12 cellular contexts compared by ENCODE assay signal in the genomic region with DNA sequence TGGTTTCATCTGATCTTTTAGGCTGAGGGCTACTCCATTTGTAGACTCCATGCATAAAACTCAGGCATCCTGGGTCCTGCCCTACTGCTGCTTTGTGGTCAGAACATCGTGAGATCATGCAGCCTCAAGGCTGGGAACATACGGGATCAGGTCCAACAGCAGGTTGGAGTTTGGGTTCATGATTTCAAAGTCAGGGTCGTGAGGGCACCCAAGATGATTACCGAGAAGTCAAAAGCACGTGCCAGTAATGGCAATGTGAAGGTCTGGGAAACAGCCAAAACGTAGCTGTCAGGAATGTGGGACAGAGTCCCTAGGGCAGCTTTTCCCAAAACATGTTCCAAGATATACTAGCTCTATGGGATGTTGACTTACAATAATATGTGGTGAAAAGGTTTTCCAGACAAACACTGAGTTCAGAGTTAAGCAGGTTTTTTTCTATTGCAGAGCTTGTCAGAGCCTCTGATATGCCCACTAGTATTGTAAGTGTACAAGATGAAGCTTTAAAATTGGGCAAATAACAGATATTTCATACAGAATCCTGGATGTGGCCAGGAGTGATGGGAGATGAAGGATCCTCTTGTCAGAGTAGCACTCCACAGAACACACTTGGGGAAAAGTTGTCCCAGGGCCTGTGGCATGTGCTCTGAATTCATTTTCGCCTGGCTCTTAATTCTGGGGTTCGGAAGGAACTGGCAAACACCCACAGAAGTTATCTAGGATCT.
DNase-seq lines count a peak whose midpoint lies in the region; ATAC-seq and TF ChIP-seq lines count a peak whose summit lies in the region.
"Had no signal": no experiment of that assay in that cellular context is flagged by ENCODE, and none has a peak within 500 bp of the region (broad histone marks: within the 10 kb centered on the region; RNA-seq: fewer than 3 reads in every experiment).

No MANE protein-coding gene starts in this region.

- no peaks in the 10 kb centered on the region for H3K9me3 Mint-ChIP-seq in immature natural killer cell

- CTCF ChIA-PET in RWPE1 (lab: Yijun Ruan, JAX), result no interaction called here

- peak; percentile 96 for DNase-seq in astrocyte of the hippocampus (ENCODE audit: low read depth, low spot score)
- DNase-seq in heart right ventricle, result peak in 1 of 2 donors; percentile 61
- no peak for DNase-seq in sigmoid colon
- DNase-seq in immature natural killer cell, result no peak
- no peak for DNase-seq in RWPE1 (ENCODE audit: low spot score)
- no peak for DNase-seq in effector CD8-positive, alpha-beta T cell (lab: John Stamatoyannopoulos, UW)
- DNase-seq: activated naive CD4-positive, alpha-beta T cell treated with anti-CD3 and anti-CD28 coated beads, Interleukin-2, amount 50 U/mL, for 16 hours; COR-L47; NCI-H187 treated with DMSO at 0.1 percent for 48 hours; T-helper 2 cell had no signal

- H3K36me3 ChIP-seq in BLaER1 (no peaks in the 10 kb centered on the region), heart right ventricle (peaks cover 0 to 4% (median 0%) of the 10 kb centered on the region in 9 donors), sigmoid colon (no peaks in the 10 kb centered on the region)

- H3K4me2 ChIP-seq in BLaER1, result peak overlapping the region; percentile 77

- no peaks in the 10 kb centered on the region for H3K27me3 ChIP-seq in BLaER1
- no peaks in the 10 kb centered on the region for H3K27me3 ChIP-seq in heart right ventricle
- no peaks in the 10 kb centered on the region for H3K27me3 ChIP-seq in sigmoid colon

- H4K20me1 ChIP-seq in BLaER1, result no peaks in the 10 kb centered on the region

- no peaks in the 10 kb centered on the region for H3K4me1 Mint-ChIP-seq in immature natural killer cell

- no peaks in the 10 kb centered on the region for H3K36me3 Mint-ChIP-seq in immature natural killer cell

- WGBS in heart right ventricle, 2 donors, result 7 to 10% methylated on average over 8 of the region's 8 CpGs
- WGBS in sigmoid colon, 2 donors, result 80 to 81% methylated on average over 8 of the region's 8 CpGs

- no peak overlapping the region for H3K27ac Mint-ChIP-seq in immature natural killer cell

- ATAC-seq in heart right ventricle, result peak; percentile 37 to 83 (median 66)
- ATAC-seq in HG03439 (IDR thresholded peaks at IDR 0.05; ENCODE audit: unreplicated experiment), result no peak

- POLR2A ChIA-PET in RWPE1 (lab: Yijun Ruan, JAX; ENCODE audit: low non-redundant PET), result no interaction called here

- H3K4me3 ChIP-seq in BLaER1 (peak overlapping the region; percentile 1; the same call in 1 of the 2 replicates), heart right ventricle (peak overlapping the region in 4 of 10 donors; percentile 2 to 36 (median 16)), sigmoid colon (no peak overlapping the region)

- H3K4me1 ChIP-seq in BLaER1, result peaks cover 59% of the 10 kb centered on the region
- peaks cover 23 to 91% (median 66%) of the 10 kb centered on the region in 9 donors for H3K4me1 ChIP-seq in heart right ventricle
- peaks cover 0 to 13% (median 9%) of the 10 kb centered on the region in 4 donors for H3K4me1 ChIP-seq in sigmoid colon

- H3K9me3 ChIP-seq in BLaER1 (0 out of 2 replicates have a peak, but pooled peaks cover 6% of the 10 kb centered on the region), heart right ventricle (no peaks in the 10 kb centered on the region), sigmoid colon (no peaks in the 10 kb centered on the region)

- H3K27me3 Mint-ChIP-seq in immature natural killer cell (ENCODE audit: low read depth in 3 of 3), result peaks cover 0 to 7% (median 0%) of the 10 kb centered on the region in 3 donors

- no peak overlapping the region for H3K4me3 Mint-ChIP-seq in immature natural killer cell

- H3K27ac ChIP-seq in BLaER1, result peak overlapping the region; percentile 82
- peak overlapping the region; percentile 14 to 85 (median 80) for H3K27ac ChIP-seq in heart right ventricle
- peak overlapping the region; percentile 27 to 63 (median 44) for H3K27ac ChIP-seq in sigmoid colon
- H3K27ac ChIP-seq in RWPE1, result no peak overlapping the region

- no peak for TF ChIP-seq POLR2A in sigmoid colon (IDR thresholded peaks at IDR 0.05)

- TF ChIP-seq EP300 in sigmoid colon (IDR thresholded peaks at IDR 0.05), result no peak

- H3K9ac ChIP-seq in BLaER1, result peak overlapping the region; percentile 60

- TF ChIP-seq CTCF in heart right ventricle (IDR thresholded peaks at IDR 0.05) (no peak), sigmoid colon (IDR thresholded peaks at IDR 0.05) (no peak), RWPE1 (conservative IDR thresholded peaks at IDR 0.05; ENCODE audit: low read depth) (no peak)

- intact Hi-C loops in heart right ventricle (cut with DNase I) (loop anchor here in 1 of 10 donors (10.0 kb wide), 1 partner anchor 84 kb away; no protein-coding TSS in a partner anchor), sigmoid colon (cut with DNase I) (no loop called here)
